In the genomic region with DNA sequence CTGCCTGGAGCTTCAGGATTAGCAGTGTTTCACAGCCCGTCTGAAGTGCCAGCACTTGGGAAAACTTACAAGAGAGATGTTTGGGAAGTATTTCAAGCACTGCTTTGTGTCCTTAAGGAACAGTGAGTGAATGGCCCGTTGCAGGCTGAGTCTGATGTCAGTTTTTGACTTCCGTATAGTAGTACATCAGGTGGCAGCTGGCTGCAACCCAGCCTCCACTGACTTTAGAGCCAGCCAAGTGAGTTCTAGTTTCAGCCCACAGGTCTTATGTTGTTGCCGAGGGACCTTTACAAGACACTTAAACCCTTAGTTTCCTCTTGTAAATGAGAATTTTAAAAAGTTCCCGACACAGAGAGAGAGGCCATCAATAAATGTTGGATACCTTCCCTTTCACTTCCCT, we compare ENCODE assay signal across 14 cellular contexts. TPM values are rescaled to one million over a fixed set of nuclear protein-coding genes. Genes with fewer than 3 reads are reported as not detected.
DNase-seq lines count a peak whose midpoint lies in the region; ATAC-seq lines count a peak whose summit lies in the region.
"Had no signal": no experiment of that assay in that cellular context is flagged by ENCODE, and none has a peak within 500 bp of the region (broad histone marks: within the 10 kb centered on the region; RNA-seq: fewer than 3 reads in every experiment).

No MANE protein-coding gene starts in this region.

- in situ Hi-C loops in G401 (cut with HindIII; ENCODE audit: low sequenced_read_pairs): no loop called here

- ATAC-seq in GM21576 (IDR thresholded peaks at IDR 0.05; ENCODE audit: unreplicated experiment): peak; percentile 59
- peak; percentile 19 for ATAC-seq in memory B cell (ENCODE audit: low read depth)
- ATAC-seq in activated T-cell treated with anti-CD3 and anti-CD28 coated beads, Interleukin-2, amount 50 U/mL, for 4 hours: no peak

- no peaks in the 10 kb centered on the region for H3K9me3 Mint-ChIP-seq in memory B cell
- no peaks in the 10 kb centered on the region for H3K9me3 Mint-ChIP-seq in activated T-cell treated with anti-CD3 and anti-CD28 coated beads, Interleukin-2, amount 50 U/mL, for 4 hours

- no peaks in the 10 kb centered on the region for H3K27me3 Mint-ChIP-seq in memory B cell
- no peaks in the 10 kb centered on the region for H3K27me3 Mint-ChIP-seq in activated T-cell treated with anti-CD3 and anti-CD28 coated beads, Interleukin-2, amount 50 U/mL, for 4 hours (ENCODE audit: low read depth)

- H3K4me3 Mint-ChIP-seq in memory B cell: no peak overlapping the region
- no peak overlapping the region for H3K4me3 Mint-ChIP-seq in activated T-cell treated with anti-CD3 and anti-CD28 coated beads, Interleukin-2, amount 50 U/mL, for 4 hours

- H3K27ac ChIP-seq in KOPT-K1 (ENCODE audit: low read depth, low read length, poor library complexity, severe bottlenecking): peak overlapping the region; percentile 85
- H3K27ac ChIP-seq: parathyroid adenoma, tibial nerve had no signal

- H3K9me3 ChIP-seq in KOPT-K1 (ENCODE audit: insufficient read depth, low read length, poor library complexity, severe bottlenecking): no peaks in the 10 kb centered on the region
- H3K9me3 ChIP-seq: tibial nerve had no signal

- peak overlapping the region; percentile 5 for H3K27ac Mint-ChIP-seq in memory B cell

- peaks cover 2% of the 10 kb centered on the region for H3K36me3 Mint-ChIP-seq in memory B cell
- no peaks in the 10 kb centered on the region for H3K36me3 Mint-ChIP-seq in activated T-cell treated with anti-CD3 and anti-CD28 coated beads, Interleukin-2, amount 50 U/mL, for 4 hours (ENCODE audit: insufficient read depth)

- peak; percentile 33 for DNase-seq in G401 (ENCODE audit: low spot score)
- DNase-seq in memory B cell (ENCODE audit: low spot score in 2 of 2): no peak
- no peak for DNase-seq in activated T-cell treated with anti-CD3 and anti-CD28 coated beads, Interleukin-2, amount 50 U/mL, for 4 hours
- no peak for DNase-seq in NCI-H2227 treated with DMSO at 0.1 percent for 48 hours (lab: John Stamatoyannopoulos, UW)
- DNase-seq in activated CD4-positive, alpha-beta T cell treated with anti-CD3 and anti-CD28 coated beads, Interleukin-2, amount 50 U/mL, for 48 hours: no peak
- DNase-seq in AG08395 (ENCODE audit: low spot score): no peak
- DNase-seq: activated T-cell treated with anti-CD3 and anti-CD28 coated beads, Interleukin-2, amount 50 U/mL, for 1 hour; left cardiac atrium; NCI-H2029 treated with DMSO at 0.1 percent for 48 hours; T1000 had no signal

- H3K36me3 ChIP-seq in KOPT-K1 (ENCODE audit: insufficient read depth, low read length): no peaks in the 10 kb centered on the region
- H3K36me3 ChIP-seq: tibial nerve had no signal

- H3K4me1 Mint-ChIP-seq in memory B cell: peaks cover 22% of the 10 kb centered on the region
- peaks cover 4% of the 10 kb centered on the region for H3K4me1 Mint-ChIP-seq in activated T-cell treated with anti-CD3 and anti-CD28 coated beads, Interleukin-2, amount 50 U/mL, for 4 hours (ENCODE audit: low read depth)

RNA-seq across cellular contexts. Expression of a gene that starts 35.0 kb away (rescaled TPM):
- total RNA-seq in G401 (2014; rRNA removed; shearing (Covaris generic)): 112 and 125 TPM in 2 replicates
- 100 to 1,000 TPM; 106 to 128 (median 122) TPM for total RNA-seq in activated T-cell treated with anti-CD3 and anti-CD28 coated beads, Interleukin-2, amount 50 U/mL, for 4 hours

Comparison
In these comparisons a context has a peak if more than half of its experiments do, and no peak if none do; other contexts are left out.
1. ATAC-seq: peak in GM21576 (single experiment) and memory B cell (single experiment); none in activated T-cell treated with anti-CD3 and anti-CD28 coated beads, Interleukin-2, amount 50 U/mL, for 4 hours (0 of 2).